9 cellular contexts compared by ENCODE assay signal in the genomic region with DNA sequence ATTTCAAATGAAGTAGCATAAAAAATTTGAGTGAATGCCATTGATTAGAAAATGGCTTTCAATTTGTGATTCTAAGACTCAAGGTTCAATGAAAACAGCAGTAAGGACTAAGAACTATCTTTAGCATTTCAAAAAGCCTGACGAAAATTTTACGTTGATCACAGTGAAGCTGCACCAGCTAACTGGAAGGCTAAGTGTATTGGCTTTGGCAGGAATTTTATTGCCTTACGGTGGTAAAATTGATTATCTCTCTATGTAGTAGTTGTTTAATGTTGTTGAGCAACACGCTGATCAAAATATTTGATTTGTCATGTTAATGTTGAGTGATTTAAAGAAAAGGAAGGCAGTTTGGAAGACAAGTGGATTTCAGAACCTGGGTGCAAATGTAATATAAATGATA.
"Had no signal": no experiment of that assay in that cellular context is flagged by ENCODE, and none has a peak within 500 bp of the region (broad histone marks: within the 10 kb centered on the region; RNA-seq: fewer than 3 reads in every experiment).

No MANE protein-coding gene starts in this region.

- ATAC-seq: HCT116, K562 had no signal

- H3K4me3 ChIP-seq: GM23248, HAP-1, K562 had no signal

- FAIRE-seq: K562 had no signal

- H3K4me1 ChIP-seq: HAP-1 had no signal

- H3K9me3 ChIP-seq: HAP-1 had no signal

- H3K27ac ChIP-seq: GM23248, HL-60 had no signal

- DNase-seq: GM23248, GOT3, H7, HFFc6, IMR-90 had no signal

- H3K9ac ChIP-seq: GM23248 had no signal

- H2AFZ ChIP-seq: GM23248 had no signal
